ENCODE assay signal across 1 cellular context in genomic region chr9:93095205-93096130, GRCh38.
TF ChIP-seq lines count a peak whose summit lies in the region.

No MANE protein-coding gene starts in this region.

TF ChIP-seq in HepG2, 621 proteins besides CTCF, POLR2A, EP300 and RAD21 (continued from another document and continues in another):
- TF ChIP-seq ZNF574 (CRISPR knock-in tag; IDR thresholded peaks at IDR 0.05): peak; percentile 50
- TF ChIP-seq TFAP4 (IDR thresholded peaks at IDR 0.05; ENCODE audit: borderline replicate concordance, low read depth): 0 out of 2 replicates have a peak, but pooled peaks have one; percentile 9
- TF ChIP-seq MYNN (CRISPR knock-in tag; IDR thresholded peaks at IDR 0.05; ENCODE audit: low read depth): peak; percentile 47; the same call in 1 of the 2 replicates
- TF ChIP-seq SAP130 (CRISPR knock-in tag; IDR thresholded peaks at IDR 0.05; ENCODE audit: low read depth): peak; percentile 71
- peak; percentile 71; the same call in 1 of the 2 replicates for TF ChIP-seq GMEB1 (CRISPR knock-in tag; IDR thresholded peaks at IDR 0.05; ENCODE audit: borderline replicate concordance)
- 0 out of 2 replicates have a peak, but pooled peaks have one; percentile 2 for TF ChIP-seq PATZ1 (CRISPR knock-in tag; IDR thresholded peaks at IDR 0.05)
- no peak for TF ChIP-seq HMGA1 (CRISPR knock-in tag; conservative IDR thresholded peaks at IDR 0.05)
- TF ChIP-seq SP1 (IDR thresholded peaks at IDR 0.05): no peak
- TF ChIP-seq SP1 (CRISPR knock-in tag; IDR thresholded peaks at IDR 0.05): peak; percentile 15; the same call in 1 of the 2 replicates
- TF ChIP-seq XBP1 (CRISPR knock-in tag; IDR thresholded peaks at IDR 0.05): no peak
- no peak for TF ChIP-seq KLF15 (CRISPR knock-in tag; IDR thresholded peaks at IDR 0.05; ENCODE audit: borderline replicate concordance)
- TF ChIP-seq SPEN (CRISPR knock-in tag; IDR thresholded peaks at IDR 0.05; ENCODE audit: low read depth): peak; percentile 51; the same call in 1 of the 2 replicates
- TF ChIP-seq HDAC1 (CRISPR knock-in tag; IDR thresholded peaks at IDR 0.05): peak; percentile 35; the same call in 1 of the 2 replicates
- TF ChIP-seq SRY (CRISPR knock-in tag; IDR thresholded peaks at IDR 0.05): 0 out of 2 replicates have a peak, but pooled peaks have one; percentile 55
- TF ChIP-seq ZFP90 (CRISPR knock-in tag; IDR thresholded peaks at IDR 0.05; ENCODE audit: borderline replicate concordance): 0 out of 2 replicates have a peak, but pooled peaks have one; percentile 27
- 0 out of 4 replicates have a peak, but pooled peaks of 1 of the 2 experiments have one; percentile 18 for TF ChIP-seq KLF16 (CRISPR knock-in tag; IDR thresholded peaks at IDR 0.05)
- no peak for TF ChIP-seq SNAI1 (CRISPR knock-in tag; IDR thresholded peaks at IDR 0.05; ENCODE audit: borderline replicate concordance)
- peak; percentile 45; the same call in 1 of the 2 replicates for TF ChIP-seq ZNF639 (CRISPR knock-in tag; conservative IDR thresholded peaks at IDR 0.05)
- peak; percentile 41; the same call in 1 of the 2 replicates for TF ChIP-seq ISL2 (CRISPR knock-in tag; IDR thresholded peaks at IDR 0.05)
- TF ChIP-seq ZNF879 (CRISPR knock-in tag; IDR thresholded peaks at IDR 0.05): 0 out of 2 replicates have a peak, but pooled peaks have one; percentile 58
- TF ChIP-seq ZNF160 (CRISPR knock-in tag; IDR thresholded peaks at IDR 0.05): peak; percentile 36; the same call in 1 of the 2 replicates
- 0 out of 2 replicates have a peak, but pooled peaks have one; percentile 48 for TF ChIP-seq CREB3 (CRISPR knock-in tag; IDR thresholded peaks at IDR 0.05)
- TF ChIP-seq ZNF230 (CRISPR knock-in tag; IDR thresholded peaks at IDR 0.05): peak; percentile 9; the same call in 1 of the 2 replicates
- no peak; the same call in 1 of the 2 replicates for TF ChIP-seq ZNF567 (CRISPR knock-in tag; IDR thresholded peaks at IDR 0.05; ENCODE audit: borderline replicate concordance)
- peak; percentile 42; the same call in 1 of the 2 replicates for TF ChIP-seq HDAC2 (CRISPR knock-in tag; IDR thresholded peaks at IDR 0.05)
- no peak for TF ChIP-seq TERF1 (CRISPR knock-in tag; IDR thresholded peaks at IDR 0.05)
- TF ChIP-seq ZSCAN25 (CRISPR knock-in tag; IDR thresholded peaks at IDR 0.05): no peak
- TF ChIP-seq ZNF800 (CRISPR knock-in tag; IDR thresholded peaks at IDR 0.05): 0 out of 2 replicates have a peak, but pooled peaks have one; percentile 32
- TF ChIP-seq ZNF605 (CRISPR knock-in tag; IDR thresholded peaks at IDR 0.05): peak; percentile 47; the same call in 1 of the 2 replicates
- peak; percentile 91 for TF ChIP-seq ZFX (CRISPR knock-in tag; IDR thresholded peaks at IDR 0.05; ENCODE audit: low read depth)
- 0 out of 2 replicates have a peak, but pooled peaks have one; percentile 7 for TF ChIP-seq ZNF784 (CRISPR knock-in tag; IDR thresholded peaks at IDR 0.05; ENCODE audit: borderline replicate concordance)
- TF ChIP-seq MTERF4 (CRISPR knock-in tag; IDR thresholded peaks at IDR 0.05): 0 out of 2 replicates have a peak, but pooled peaks have one; percentile 78
- peak; percentile 56 for TF ChIP-seq ZNF501 (CRISPR knock-in tag; IDR thresholded peaks at IDR 0.05)
- TF ChIP-seq KLF6 (CRISPR knock-in tag; IDR thresholded peaks at IDR 0.05): peak; percentile 53; the same call in 1 of the 2 replicates
- TF ChIP-seq MTA1 (CRISPR knock-in tag; IDR thresholded peaks at IDR 0.05; ENCODE audit: borderline replicate concordance): peak; percentile 55; the same call in 1 of the 2 replicates
- peak; percentile 20; the same call in 1 of the 2 replicates for TF ChIP-seq RXRA (CRISPR knock-in tag; IDR thresholded peaks at IDR 0.05)
- TF ChIP-seq ZNF446 (CRISPR knock-in tag; IDR thresholded peaks at IDR 0.05): 0 out of 2 replicates have a peak, but pooled peaks have one; percentile 38
- TF ChIP-seq MED13 (CRISPR knock-in tag; IDR thresholded peaks at IDR 0.05): no peak
- 0 out of 2 replicates have a peak, but pooled peaks have one; percentile 77 for TF ChIP-seq MEIS2 (CRISPR knock-in tag; IDR thresholded peaks at IDR 0.05)
- peak; percentile 53; the same call in 1 of the 2 replicates for TF ChIP-seq CSRNP1 (CRISPR knock-in tag; IDR thresholded peaks at IDR 0.05)
- peak; percentile 54; the same call in 1 of the 2 replicates for TF ChIP-seq KAT8 (CRISPR knock-in tag; IDR thresholded peaks at IDR 0.05)
